Comparison of ENCODE assay signal across 8 cellular contexts in the genomic region with DNA sequence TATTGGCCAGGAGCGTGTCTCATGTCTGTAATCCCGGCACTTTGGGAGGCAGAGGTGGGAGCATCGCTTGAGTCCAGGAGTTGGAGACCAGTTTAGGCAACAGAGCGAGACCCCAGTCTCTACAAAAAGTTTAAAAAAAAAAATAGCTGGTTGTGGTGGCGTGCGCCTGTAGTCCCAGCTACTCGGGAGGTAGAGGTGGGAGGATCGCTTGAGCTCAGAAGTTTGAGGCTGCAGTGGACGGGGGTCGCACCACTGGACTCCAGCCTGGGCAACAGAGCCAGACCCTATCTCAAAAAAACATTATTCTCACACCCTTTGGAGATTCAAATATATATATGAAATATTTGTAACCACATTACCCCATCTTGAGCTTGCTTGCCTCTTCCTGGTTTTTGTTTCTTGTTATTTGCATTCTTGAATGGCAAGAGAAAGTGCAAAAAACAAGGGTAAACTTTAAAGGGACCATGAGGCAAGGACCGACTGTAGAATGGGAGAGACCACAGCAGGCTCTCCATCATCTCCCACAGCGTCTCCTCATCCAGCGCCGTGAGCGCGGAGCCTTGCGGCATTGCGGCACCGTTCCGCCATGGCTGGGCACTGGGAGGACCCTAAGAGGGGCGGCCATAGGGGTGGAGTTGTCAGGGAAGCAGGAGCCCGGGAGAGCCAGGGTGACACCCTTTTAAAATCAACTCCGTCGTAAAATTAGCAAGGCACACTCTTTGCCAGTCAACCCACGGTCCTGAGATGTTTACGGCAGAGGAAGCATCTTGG. TPM values are rescaled to one million over a fixed set of nuclear protein-coding genes. Genes with fewer than 3 reads are reported as not detected.
DNase-seq lines count a peak whose midpoint lies in the region; ATAC-seq and TF ChIP-seq lines count a peak whose summit lies in the region.

No MANE protein-coding gene starts in this region.

- peak overlapping the region; percentile 91 for H3K4me3 ChIP-seq in BLaER1
- peak overlapping the region; percentile 99 for H3K4me3 ChIP-seq in Jurkat, Clone E6-1 (ENCODE audit: low read length)

- peaks cover 82% of the 10 kb centered on the region for H4K20me1 ChIP-seq in BLaER1

- intact Hi-C loops in natural killer cell (cut with micrococcal nuclease): loop anchor here (2.0 kb wide), 1 partner anchor 158 kb away; a partner anchor contains a TSS

- peaks cover 63% of the 10 kb centered on the region for H3K4me1 Mint-ChIP-seq in central memory CD8-positive, alpha-beta T cell
- peaks cover 38 to 47% of the 10 kb centered on the region in 2 donors for H3K4me1 Mint-ChIP-seq in natural killer cell

- H3K4me3 Mint-ChIP-seq in central memory CD8-positive, alpha-beta T cell: peak overlapping the region; percentile 95
- H3K4me3 Mint-ChIP-seq in natural killer cell: peak overlapping the region; percentile 95

- H3K9me3 Mint-ChIP-seq in central memory CD8-positive, alpha-beta T cell: no peaks in the 10 kb centered on the region
- no peaks in the 10 kb centered on the region for H3K9me3 Mint-ChIP-seq in natural killer cell

- peaks cover 38% of the 10 kb centered on the region for H3K4me1 ChIP-seq in BLaER1

- no peak overlapping the region for H3K27ac Mint-ChIP-seq in central memory CD8-positive, alpha-beta T cell (ENCODE audit: low read depth)
- peak overlapping the region; percentile 96 to 97 for H3K27ac Mint-ChIP-seq in natural killer cell

- H3K36me3 ChIP-seq in BLaER1: peaks cover 36% of the 10 kb centered on the region

- no peak for ATAC-seq in central memory CD8-positive, alpha-beta T cell (replicated peaks; ENCODE audit: extremely low read depth, poor library complexity, severe bottlenecking)
- ATAC-seq in natural killer cell (no peak), GM21825 (IDR thresholded peaks at IDR 0.05; ENCODE audit: unreplicated experiment) (no peak), HG03175 (IDR thresholded peaks at IDR 0.05; ENCODE audit: unreplicated experiment) (no peak)

- no peaks in the 10 kb centered on the region for H3K9me3 ChIP-seq in BLaER1

- DNase-seq in Jurkat, Clone E6-1 (ENCODE audit: low read depth, low spot score): no peak
- DNase-seq in central memory CD8-positive, alpha-beta T cell (ENCODE audit: low spot score in 2 of 2): no peak
- DNase-seq in natural killer cell (no peak), dedifferentiated amniotic fluid mesenchymal stem cell (ENCODE audit: extremely low spot score) (no peak), hypothalamus (lab: John Stamatoyannopoulos, UW) (no peak)

- H3K27me3 Mint-ChIP-seq in central memory CD8-positive, alpha-beta T cell: no peaks in the 10 kb centered on the region
- no peaks in the 10 kb centered on the region for H3K27me3 Mint-ChIP-seq in natural killer cell (ENCODE audit: low read depth in 2 of 2)

- peak overlapping the region; percentile 98 for H3K9ac ChIP-seq in BLaER1

- H3K4me2 ChIP-seq in BLaER1: peak overlapping the region; percentile 88

- no peak overlapping the region for H3K27ac ChIP-seq in BLaER1

- no peak for TF ChIP-seq CTCF in natural killer cell (IDR thresholded peaks at IDR 0.05)

- H3K27me3 ChIP-seq in BLaER1: no peaks in the 10 kb centered on the region

- H3K36me3 Mint-ChIP-seq in central memory CD8-positive, alpha-beta T cell (ENCODE audit: insufficient read depth): peaks cover 32% of the 10 kb centered on the region
- H3K36me3 Mint-ChIP-seq in natural killer cell: no peaks in the 10 kb centered on the region

RNA-seq across cellular contexts. Expression of a gene that starts 1.4 kb away (rescaled TPM):
- 61.8 TPM for polyA plus RNA-seq in Jurkat, Clone E6-1 (2012; ENCODE audit: insufficient read depth, insufficient read length)
- total RNA-seq in natural killer cell: 100 to 1,000 TPM; 119 to 135 (median 129) TPM

RNA-seq across cellular contexts. Expression of a gene that starts 1.9 kb away (rescaled TPM):
- 35.9 TPM for polyA plus RNA-seq in Jurkat, Clone E6-1 (2012; ENCODE audit: insufficient read depth, insufficient read length)
- total RNA-seq in natural killer cell: 10 to 100 TPM; 15.2 to 18.8 (median 18.1) TPM

RNA-seq across cellular contexts. Expression of a gene that starts 56.2 kb away (rescaled TPM):
- not detected for polyA plus RNA-seq in Jurkat, Clone E6-1 (2012; ENCODE audit: insufficient read depth, insufficient read length)
- under 1 TPM; 0.10 to 0.24 (median 0.16) TPM for total RNA-seq in natural killer cell
